In genomic region chr11:65645710-65646109, GRCh38 we compare ENCODE assay signal across 13 cellular contexts. TPM values are rescaled to one million over a fixed set of nuclear protein-coding genes. Genes with fewer than 3 reads are reported as not detected.
DNase-seq lines count a peak whose midpoint lies in the region; ATAC-seq and TF ChIP-seq lines count a peak whose summit lies in the region.
"Had no signal": no experiment of that assay in that cellular context is flagged by ENCODE, and none has a peak within 500 bp of the region (broad histone marks: within the 10 kb centered on the region; RNA-seq: fewer than 3 reads in every experiment).

No MANE protein-coding gene starts in this region.

- TF ChIP-seq POLR2A in testis (IDR thresholded peaks at IDR 0.05): no peak

- H3K4me1 ChIP-seq in testis: no peaks in the 10 kb centered on the region

- TF ChIP-seq CTCF in testis (IDR thresholded peaks at IDR 0.05): no peak

- POLR2A ChIA-PET in T-cell (lab: Charles Lee): no interaction called here

- H3K4me3 Mint-ChIP-seq in T-cell: no peak overlapping the region
- H3K4me3 Mint-ChIP-seq in activated CD4-positive, alpha-beta T cell treated with anti-CD3 and anti-CD28 coated beads, Interleukin-2, amount 10 ng/mL, durations not matched to agents 24 days and 14 days: no peak overlapping the region

- ATAC-seq in T-cell (replicated peaks in 1 of 4): no peak
- no peak for ATAC-seq in HG02759 (IDR thresholded peaks at IDR 0.05; ENCODE audit: unreplicated experiment)

- H3K27me3 ChIP-seq in testis: no peaks in the 10 kb centered on the region

- no peaks in the 10 kb centered on the region for H3K36me3 ChIP-seq in testis (ENCODE audit: low read depth, missing control alignments)

- H3K36me3 Mint-ChIP-seq in T-cell: peaks cover 25% of the 10 kb centered on the region
- H3K36me3 Mint-ChIP-seq in activated CD4-positive, alpha-beta T cell treated with anti-CD3 and anti-CD28 coated beads, Interleukin-2, amount 10 ng/mL, durations not matched to agents 24 days and 14 days (ENCODE audit: low read depth): peaks cover 47% of the 10 kb centered on the region

- peak; percentile 17 for DNase-seq in AG08395 (ENCODE audit: low spot score)
- no peak for DNase-seq in T-cell
- peak; percentile 54 for DNase-seq in iris pigment epithelial cell (ENCODE audit: low read depth)
- no peak for DNase-seq in testis
- DNase-seq in activated CD4-positive, alpha-beta T cell treated with anti-CD3 and anti-CD28 coated beads, Interleukin-2, amount 10 ng/mL, durations not matched to agents 24 days and 14 days: no peak
- DNase-seq: activated naive CD4-positive, alpha-beta T cell treated with anti-CD3 and anti-CD28 coated beads, Interleukin-2, amount 50 U/mL, for 16 hours; hypothalamus; midbrain; MV-4-11; NCI-H69; SIG-M5; small intestine had no signal

- no peaks in the 10 kb centered on the region for H3K9me3 ChIP-seq in testis

- H3K4me3 ChIP-seq in testis: no peak overlapping the region

- peaks cover 32 to 36% (median 36%) of the 10 kb centered on the region in 3 donors for H3K4me1 Mint-ChIP-seq in T-cell
- peaks cover 22% of the 10 kb centered on the region for H3K4me1 Mint-ChIP-seq in activated CD4-positive, alpha-beta T cell treated with anti-CD3 and anti-CD28 coated beads, Interleukin-2, amount 10 ng/mL, durations not matched to agents 24 days and 14 days

- no peaks in the 10 kb centered on the region for H3K27me3 Mint-ChIP-seq in T-cell
- H3K27me3 Mint-ChIP-seq in activated CD4-positive, alpha-beta T cell treated with anti-CD3 and anti-CD28 coated beads, Interleukin-2, amount 10 ng/mL, durations not matched to agents 24 days and 14 days: no peaks in the 10 kb centered on the region

- peak overlapping the region; percentile 34 to 74 for H3K27ac Mint-ChIP-seq in T-cell
- no peak overlapping the region for H3K27ac Mint-ChIP-seq in activated CD4-positive, alpha-beta T cell treated with anti-CD3 and anti-CD28 coated beads, Interleukin-2, amount 10 ng/mL, durations not matched to agents 24 days and 14 days

- intact Hi-C loops in testis (cut with DNase I; ENCODE audit: low total_unique reads): no loop called here
- intact Hi-C loops in activated CD4-positive, alpha-beta T cell treated with anti-CD3 and anti-CD28 coated beads, Interleukin-2, amount 10 ng/mL, durations not matched to agents 24 days and 14 days (cut with micrococcal nuclease): no loop called here

- H3K27ac ChIP-seq in testis: no peak overlapping the region

- WGBS in testis, 2 donors: 71 to 78% methylated on average over 10 of the region's 10 CpGs

- no peaks in the 10 kb centered on the region for H3K9me3 Mint-ChIP-seq in T-cell
- H3K9me3 Mint-ChIP-seq in activated CD4-positive, alpha-beta T cell treated with anti-CD3 and anti-CD28 coated beads, Interleukin-2, amount 10 ng/mL, durations not matched to agents 24 days and 14 days: no peaks in the 10 kb centered on the region

- CTCF ChIA-PET in T-cell (lab: Charles Lee): no interaction called here

RNA-seq across cellular contexts. Expression of gene SIPA1, which starts 7.8 kb away (rescaled TPM):
- total RNA-seq in T-cell (100 to 1,000 TPM; 179 to 285 (median 200) TPM), testis (10 to 100 TPM; 15.2 to 23.5 TPM)
- 29.0 TPM for polyA plus RNA-seq in testis (ENCODE audit: insufficient read depth, low read depth, low replicate concordance)
- 118 and 125 TPM in 2 replicates for total RNA-seq in activated CD4-positive, alpha-beta T cell treated with anti-CD3 and anti-CD28 coated beads, Interleukin-2, amount 10 ng/mL, durations not matched to agents 24 days and 14 days

RNA-seq across cellular contexts. Expression of gene RELA, which starts 17.0 kb away (rescaled TPM):
- total RNA-seq in T-cell (100 to 1,000 TPM; 155 to 302 (median 172) TPM), testis (10 to 100 TPM; 64.9 to 82.0 TPM)
- 47.5 TPM for polyA plus RNA-seq in testis (ENCODE audit: insufficient read depth, low read depth, low replicate concordance)
- total RNA-seq in activated CD4-positive, alpha-beta T cell treated with anti-CD3 and anti-CD28 coated beads, Interleukin-2, amount 10 ng/mL, durations not matched to agents 24 days and 14 days: 95.7 and 98.2 TPM in 2 replicates

RNA-seq across cellular contexts. Expression of gene PCNX3, which starts 30.1 kb away (rescaled TPM):
- 10 to 100 TPM; 54.2 to 74.7 (median 66.8) TPM for total RNA-seq in T-cell
- total RNA-seq in testis: 10 to 100 TPM; 78.4 to 87.6 TPM
- polyA plus RNA-seq in testis (ENCODE audit: insufficient read depth, low read depth, low replicate concordance): 61.4 TPM
- 52.0 and 55.1 TPM in 2 replicates for total RNA-seq in activated CD4-positive, alpha-beta T cell treated with anti-CD3 and anti-CD28 coated beads, Interleukin-2, amount 10 ng/mL, durations not matched to agents 24 days and 14 days

RNA-seq across cellular contexts. Expression of gene MAP3K11, which starts 31.7 kb away (rescaled TPM):
- total RNA-seq in T-cell (100 to 1,000 TPM in 2 of 5 donors, 10 to 100 TPM in 3; 60.8 to 110 (median 84.0) TPM), testis (10 to 100 TPM; 68.4 to 75.7 TPM)
- 40.7 TPM for polyA plus RNA-seq in testis (ENCODE audit: insufficient read depth, low read depth, low replicate concordance)
- total RNA-seq in activated CD4-positive, alpha-beta T cell treated with anti-CD3 and anti-CD28 coated beads, Interleukin-2, amount 10 ng/mL, durations not matched to agents 24 days and 14 days: 89.1 and 90.7 TPM in 2 replicates

RNA-seq across cellular contexts. Expression of gene KCNK7, which starts 50.1 kb away (rescaled TPM):
- total RNA-seq in T-cell: 1 to 10 TPM; 2.3 to 8.0 (median 3.6) TPM
- 1 to 10 TPM in 1 of 2 donors, under 1 TPM in 1; 0.99 to 2.5 TPM for total RNA-seq in testis
- 0.26 TPM for polyA plus RNA-seq in testis (ENCODE audit: insufficient read depth, low read depth, low replicate concordance)
- total RNA-seq in activated CD4-positive, alpha-beta T cell treated with anti-CD3 and anti-CD28 coated beads, Interleukin-2, amount 10 ng/mL, durations not matched to agents 24 days and 14 days: 0.69 and 1.3 TPM in 2 replicates

Comparison
In these comparisons a context has a peak if more than half of its experiments do, and no peak if none do; other contexts are left out.
1. DNase-seq: peak in AG08395 (single experiment) and iris pigment epithelial cell (single experiment); none in T-cell (0 of 34), testis (single experiment) and activated CD4-positive, alpha-beta T cell treated with anti-CD3 and anti-CD28 coated beads, Interleukin-2, amount 10 ng/mL, durations not matched to agents 24 days and 14 days (single experiment).